In the genomic region with DNA sequence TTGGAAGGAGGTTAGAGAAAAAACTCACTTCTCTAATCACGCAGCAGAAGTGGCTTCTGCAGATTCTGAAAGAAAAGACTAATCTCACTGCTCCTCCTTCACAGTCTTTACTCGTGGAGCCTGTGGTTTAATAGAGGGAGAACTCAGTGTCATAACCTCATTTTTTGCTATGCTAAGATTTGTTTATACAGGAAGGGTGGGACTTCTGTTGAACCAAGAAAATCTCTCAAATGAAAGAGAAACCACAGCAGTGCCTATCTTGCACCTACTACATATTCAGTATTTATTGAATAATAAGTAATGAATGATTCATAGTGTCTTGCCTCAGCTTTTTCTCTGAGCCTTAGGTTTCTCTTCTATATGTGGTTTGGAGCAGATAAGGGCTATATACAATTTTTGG, we compare ENCODE assay signal across 9 cellular contexts.
DNase-seq lines count a peak whose midpoint lies in the region; ATAC-seq lines count a peak whose summit lies in the region.
"Had no signal": no experiment of that assay in that cellular context is flagged by ENCODE, and none has a peak within 500 bp of the region (broad histone marks: within the 10 kb centered on the region; RNA-seq: fewer than 3 reads in every experiment).

No MANE protein-coding gene starts in this region.

- no peaks in the 10 kb centered on the region for H3K36me3 Mint-ChIP-seq in activated naive CD4-positive, alpha-beta T cell treated with anti-CD3 and anti-CD28 coated beads for 36 hours (ENCODE audit: low read depth)
- peaks cover 9% of the 10 kb centered on the region for H3K36me3 Mint-ChIP-seq in activated naive CD8-positive, alpha-beta T cell treated with anti-CD3 and anti-CD28 coated beads, Interleukin-2, amount 10 ng/mL, durations not matched to agents 7 days and 5 days
- H3K36me3 Mint-ChIP-seq in stimulated activated naive CD8-positive, alpha-beta T cell treated with anti-CD3 and anti-CD28 coated beads, Interleukin-15, Interleukin-2, amounts not matched to agents 100 ng/mL and 50 ng/mL, for 24 hours (ENCODE audit: low read depth), result no peaks in the 10 kb centered on the region

- POLR2A ChIA-PET in activated naive CD8-positive, alpha-beta T cell treated with anti-CD3 and anti-CD28 coated beads, Interleukin-2, amount 10 ng/mL, durations not matched to agents 7 days and 5 days (lab: Charles Lee), result interaction anchor here (1.4 kb wide), 1 partner anchor 41 kb away, joined by 3 read pairs; no protein-coding TSS in a partner anchor

- intact Hi-C loops in activated naive CD4-positive, alpha-beta T cell treated with anti-CD3 and anti-CD28 coated beads for 36 hours (cut with micrococcal nuclease), result loop anchor here (1.0 to 5.0 kb wide), 3 partner anchors 41 to 138 kb away; partner anchors contain the start of gene DMAC1

- CTCF ChIA-PET in activated naive CD4-positive, alpha-beta T cell treated with anti-CD3 and anti-CD28 coated beads for 36 hours (lab: Charles Lee), result interaction anchor here (0.8 kb wide), 1 partner anchor 186 kb away, joined by 3 read pairs; no protein-coding TSS in a partner anchor

- H3K4me1 Mint-ChIP-seq in activated naive CD4-positive, alpha-beta T cell treated with anti-CD3 and anti-CD28 coated beads for 36 hours (ENCODE audit: low read depth), result peaks cover 24% of the 10 kb centered on the region
- H3K4me1 Mint-ChIP-seq in activated naive CD8-positive, alpha-beta T cell treated with anti-CD3 and anti-CD28 coated beads, Interleukin-2, amount 10 ng/mL, durations not matched to agents 7 days and 5 days, result peaks cover 10% of the 10 kb centered on the region
- peaks cover 26% of the 10 kb centered on the region for H3K4me1 Mint-ChIP-seq in stimulated activated naive CD8-positive, alpha-beta T cell treated with anti-CD3 and anti-CD28 coated beads, Interleukin-15, Interleukin-2, amounts not matched to agents 100 ng/mL and 50 ng/mL, for 24 hours (ENCODE audit: low read depth)

- DNase-seq in activated naive CD4-positive, alpha-beta T cell treated with anti-CD3 and anti-CD28 coated beads for 36 hours, result no peak
- DNase-seq in activated naive CD4-positive, alpha-beta T cell (lab: John Stamatoyannopoulos, UW), result no peak
- DNase-seq in activated naive CD8-positive, alpha-beta T cell treated with anti-CD3 and anti-CD28 coated beads, Interleukin-2, amount 10 ng/mL, durations not matched to agents 7 days and 5 days, result no peak
- DNase-seq in AG20443 (ENCODE audit: low spot score), result no peak
- DNase-seq in GM19240 (ENCODE audit: insufficient read length, low spot score), result no peak
- DNase-seq: NCI-H1930 had no signal

- peak; percentile 77 for ATAC-seq in HG03135 (IDR thresholded peaks at IDR 0.05; ENCODE audit: unreplicated experiment)
- peak; percentile 88 for ATAC-seq in activated naive CD8-positive, alpha-beta T cell treated with anti-CD3 and anti-CD28 coated beads, Interleukin-2, amount 10 ng/mL, durations not matched to agents 7 days and 5 days (ENCODE audit: low read depth)
- ATAC-seq in HG03045 (IDR thresholded peaks at IDR 0.05; ENCODE audit: unreplicated experiment), result no peak

- peak overlapping the region; percentile 68 for H3K27ac Mint-ChIP-seq in activated naive CD4-positive, alpha-beta T cell treated with anti-CD3 and anti-CD28 coated beads for 36 hours
- H3K27ac Mint-ChIP-seq in activated naive CD8-positive, alpha-beta T cell treated with anti-CD3 and anti-CD28 coated beads, Interleukin-2, amount 10 ng/mL, durations not matched to agents 7 days and 5 days, result peak overlapping the region; percentile 94
- peak overlapping the region; percentile 69 for H3K27ac Mint-ChIP-seq in stimulated activated naive CD8-positive, alpha-beta T cell treated with anti-CD3 and anti-CD28 coated beads, Interleukin-15, Interleukin-2, amounts not matched to agents 100 ng/mL and 50 ng/mL, for 24 hours

- H3K27me3 Mint-ChIP-seq in activated naive CD4-positive, alpha-beta T cell treated with anti-CD3 and anti-CD28 coated beads for 36 hours (ENCODE audit: low read depth), result no peaks in the 10 kb centered on the region
- no peaks in the 10 kb centered on the region for H3K27me3 Mint-ChIP-seq in activated naive CD8-positive, alpha-beta T cell treated with anti-CD3 and anti-CD28 coated beads, Interleukin-2, amount 10 ng/mL, durations not matched to agents 7 days and 5 days
- no peaks in the 10 kb centered on the region for H3K27me3 Mint-ChIP-seq in stimulated activated naive CD8-positive, alpha-beta T cell treated with anti-CD3 and anti-CD28 coated beads, Interleukin-15, Interleukin-2, amounts not matched to agents 100 ng/mL and 50 ng/mL, for 24 hours

- H3K9me3 Mint-ChIP-seq in activated naive CD4-positive, alpha-beta T cell treated with anti-CD3 and anti-CD28 coated beads for 36 hours, result peaks cover 5% of the 10 kb centered on the region
- H3K9me3 Mint-ChIP-seq in activated naive CD8-positive, alpha-beta T cell treated with anti-CD3 and anti-CD28 coated beads, Interleukin-2, amount 10 ng/mL, durations not matched to agents 7 days and 5 days, result peaks cover 5% of the 10 kb centered on the region
- H3K9me3 Mint-ChIP-seq in stimulated activated naive CD8-positive, alpha-beta T cell treated with anti-CD3 and anti-CD28 coated beads, Interleukin-15, Interleukin-2, amounts not matched to agents 100 ng/mL and 50 ng/mL, for 24 hours, result peaks cover 12% of the 10 kb centered on the region

- peak overlapping the region; percentile 31 for H3K4me3 Mint-ChIP-seq in activated naive CD4-positive, alpha-beta T cell treated with anti-CD3 and anti-CD28 coated beads for 36 hours
- peak overlapping the region; percentile 66 for H3K4me3 Mint-ChIP-seq in activated naive CD8-positive, alpha-beta T cell treated with anti-CD3 and anti-CD28 coated beads, Interleukin-2, amount 10 ng/mL, durations not matched to agents 7 days and 5 days
- peak overlapping the region; percentile 59 for H3K4me3 Mint-ChIP-seq in stimulated activated naive CD8-positive, alpha-beta T cell treated with anti-CD3 and anti-CD28 coated beads, Interleukin-15, Interleukin-2, amounts not matched to agents 100 ng/mL and 50 ng/mL, for 24 hours
